1 cellular context compared by ENCODE assay signal in the genomic region with DNA sequence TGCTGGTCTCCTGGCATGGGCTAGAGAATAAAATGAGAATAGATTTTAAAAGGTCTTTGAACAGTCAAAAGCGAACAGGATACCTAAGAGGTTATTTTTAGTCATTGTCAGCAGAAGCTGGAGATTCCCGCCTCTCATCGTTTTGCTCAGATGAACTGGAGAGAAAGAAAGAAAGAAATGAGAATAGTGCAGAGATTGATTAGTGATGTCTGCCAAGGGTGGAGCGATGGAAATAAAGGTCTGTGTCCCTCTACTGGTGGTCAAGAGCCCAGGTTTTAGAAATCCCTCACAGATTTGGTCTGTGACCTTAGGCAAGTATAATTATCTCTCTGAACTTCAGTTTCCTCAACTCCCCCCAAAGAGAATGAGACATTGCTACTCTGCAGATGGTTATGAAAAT.
TF ChIP-seq lines count a peak whose summit lies in the region.

No MANE protein-coding gene starts in this region.

TF ChIP-seq in IMR-90, 13 proteins besides CTCF, POLR2A, EP300 and RAD21:
- no peak for TF ChIP-seq NFE2L2 (IDR thresholded peaks at IDR 0.05; ENCODE audit: low read depth, low read length)
- no peak for TF ChIP-seq BHLHE40 (IDR thresholded peaks at IDR 0.05; ENCODE audit: low read depth, low read length)
- TF ChIP-seq RFX5 (IDR thresholded peaks at IDR 0.05; ENCODE audit: low read depth, low read length): no peak
